Comparison of ENCODE assay signal across 8 cellular contexts in the genomic region with DNA sequence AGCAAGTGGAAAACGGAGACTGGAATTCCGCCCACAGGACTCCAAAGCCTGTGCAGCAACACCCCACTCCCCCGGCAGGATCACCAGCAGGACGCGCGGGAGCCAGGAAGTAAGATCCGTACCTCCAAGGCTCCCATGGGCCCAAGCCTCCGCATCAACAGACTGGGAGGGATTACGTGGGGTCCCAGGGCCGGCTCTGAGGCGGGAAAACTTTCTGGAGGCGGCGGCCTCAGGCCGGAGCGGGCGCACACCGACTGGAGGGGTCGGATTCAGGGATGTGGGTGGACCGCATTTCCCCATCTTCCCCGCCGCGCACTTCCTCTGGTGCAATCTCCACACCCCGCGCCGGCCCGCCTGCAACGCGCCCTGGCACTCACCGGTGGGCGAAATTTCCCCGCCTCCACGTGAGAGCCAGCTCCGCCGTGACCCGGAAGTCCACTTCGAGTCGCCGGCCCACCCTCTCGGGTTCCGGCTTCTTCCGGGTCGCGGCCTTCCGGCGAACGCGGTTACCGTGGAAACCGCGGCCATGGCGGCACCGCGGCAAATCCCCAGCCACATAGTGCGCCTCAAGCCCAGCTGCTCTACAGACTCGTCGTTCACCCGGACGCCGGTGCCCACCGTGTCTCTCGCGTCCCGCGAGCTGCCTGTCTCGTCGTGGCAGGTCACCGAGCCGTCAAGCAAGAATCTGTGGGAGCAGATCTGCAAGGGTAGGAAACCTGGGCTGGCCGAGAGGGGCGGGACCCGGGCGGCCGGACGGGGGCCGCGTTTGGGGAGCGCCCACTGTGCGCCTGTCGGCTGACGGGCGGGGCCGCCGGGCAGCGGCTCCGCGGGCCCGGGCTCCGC. TPM values are rescaled to one million over a fixed set of nuclear protein-coding genes. Genes with fewer than 3 reads are reported as not detected.
DNase-seq lines count a peak whose midpoint lies in the region; ATAC-seq, FAIRE-seq and TF ChIP-seq lines count a peak whose summit lies in the region.

A gene with protein sequence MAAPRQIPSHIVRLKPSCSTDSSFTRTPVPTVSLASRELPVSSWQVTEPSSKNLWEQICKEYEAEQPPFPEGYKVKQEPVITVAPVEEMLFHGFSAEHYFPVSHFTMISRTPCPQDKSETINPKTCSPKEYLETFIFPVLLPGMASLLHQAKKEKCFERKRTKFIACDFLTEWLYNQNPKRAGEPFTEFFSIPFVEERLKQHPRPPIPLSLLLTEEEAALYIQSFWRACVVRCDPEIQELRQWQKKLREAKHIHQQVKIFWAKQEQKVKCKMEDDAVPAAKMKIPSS (plus strand): TSS at position 491 of the 843 bp plus-strand sequence. CDS start 36 bp downstream, at position 527.
A gene with protein sequence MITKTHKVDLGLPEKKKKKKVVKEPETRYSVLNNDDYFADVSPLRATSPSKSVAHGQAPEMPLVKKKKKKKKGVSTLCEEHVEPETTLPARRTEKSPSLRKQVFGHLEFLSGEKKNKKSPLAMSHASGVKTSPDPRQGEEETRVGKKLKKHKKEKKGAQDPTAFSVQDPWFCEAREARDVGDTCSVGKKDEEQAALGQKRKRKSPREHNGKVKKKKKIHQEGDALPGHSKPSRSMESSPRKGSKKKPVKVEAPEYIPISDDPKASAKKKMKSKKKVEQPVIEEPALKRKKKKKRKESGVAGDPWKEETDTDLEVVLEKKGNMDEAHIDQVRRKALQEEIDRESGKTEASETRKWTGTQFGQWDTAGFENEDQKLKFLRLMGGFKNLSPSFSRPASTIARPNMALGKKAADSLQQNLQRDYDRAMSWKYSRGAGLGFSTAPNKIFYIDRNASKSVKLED (minus strand): TSS at position 447 of the 843 bp plus-strand sequence. CDS start 3,192 bp downstream, outside the sequence.

- peak within 1 kb of the TSS; percentile 88 to 95 for H3K4me3 Mint-ChIP-seq in CD14-positive monocyte
- H3K4me3 Mint-ChIP-seq in activated CD4-positive, alpha-beta memory T cell treated with anti-CD3 and anti-CD28 coated beads for 36 hours, result peak within 1 kb of the TSS; percentile 92

- peak; percentile 88 for FAIRE-seq in GM19239 (lab: Jason Lieb, UNC)

- CTCF ChIA-PET in activated CD4-positive, alpha-beta memory T cell treated with anti-CD3 and anti-CD28 coated beads for 36 hours (lab: Charles Lee), result interaction anchor here (0.6 to 1.7 kb wide), 5 partner anchors 13 to 216 kb away, joined by 3 to 8 read pairs (median 5); a partner anchor contains a TSS

- no peaks in the 10 kb centered on the region for H3K9me3 Mint-ChIP-seq in CD14-positive monocyte
- no peaks in the 10 kb centered on the region for H3K9me3 Mint-ChIP-seq in activated CD4-positive, alpha-beta memory T cell treated with anti-CD3 and anti-CD28 coated beads for 36 hours

- peaks cover 26% of the 10 kb centered on the region for H3K4me1 Mint-ChIP-seq in CD14-positive monocyte
- peaks cover 27% of the 10 kb centered on the region for H3K4me1 Mint-ChIP-seq in activated CD4-positive, alpha-beta memory T cell treated with anti-CD3 and anti-CD28 coated beads for 36 hours (ENCODE audit: low read depth)

- intact Hi-C loops in CD14-positive monocyte (cut with micrococcal nuclease) (loop anchor here in 1 of 2 donors (5.0 to 10.0 kb wide), 2 partner anchors 161 to 653 kb away; a partner anchor contains a TSS), right lobe of liver (cut with DNase I) (no loop called here)
- intact Hi-C loops in activated CD4-positive, alpha-beta memory T cell treated with anti-CD3 and anti-CD28 coated beads for 36 hours (cut with micrococcal nuclease), result loop anchor here (1.0 to 10.0 kb wide), 4 partner anchors 133 to 196 kb away; a partner anchor contains a TSS

- peaks cover 15 to 19% of the 10 kb centered on the region in 2 donors for H3K36me3 Mint-ChIP-seq in CD14-positive monocyte
- H3K36me3 Mint-ChIP-seq in activated CD4-positive, alpha-beta memory T cell treated with anti-CD3 and anti-CD28 coated beads for 36 hours, result peaks cover 17% of the 10 kb centered on the region

- TF ChIP-seq CTCF in CD14-positive monocyte (IDR thresholded peaks at IDR 0.05) (no peak), right lobe of liver (IDR thresholded peaks at IDR 0.05) (no peak)

- peak; percentile 95 for ATAC-seq in HG03439 (IDR thresholded peaks at IDR 0.05; ENCODE audit: unreplicated experiment)
- ATAC-seq in right lobe of liver, result peak; percentile 95 to 98 (median 98)

- H3K4me1 ChIP-seq in duodenal mucosa (ENCODE audit: control insufficient read depth in 1 of 2, insufficient read depth in 2 of 2, low read length in 2 of 2), result peaks cover 20 to 22% of the 10 kb centered on the region in 2 donors
- peaks cover 0 to 11% (median 3%) of the 10 kb centered on the region in 4 donors for H3K4me1 ChIP-seq in right lobe of liver

- H3K4me3 ChIP-seq in duodenal mucosa (ENCODE audit: low read depth in 1 of 2, low read length in 2 of 2), result peak within 1 kb of the TSS; percentile 90
- H3K4me3 ChIP-seq in right lobe of liver, result peak within 1 kb of the TSS; percentile 87 to 96 (median 94)

- H3K27me3 ChIP-seq in duodenal mucosa (ENCODE audit: control insufficient read depth in 1 of 2, insufficient read depth in 2 of 2, low read length in 2 of 2) (no peaks in the 10 kb centered on the region), right lobe of liver (no peaks in the 10 kb centered on the region)

- H3K36me3 ChIP-seq in duodenal mucosa (ENCODE audit: control insufficient read depth in 1 of 2, insufficient read depth in 2 of 2, low read length in 2 of 2) (peaks cover 0 to 12% of the 10 kb centered on the region in 2 donors), right lobe of liver (peaks cover 0 to 9% (median 0%) of the 10 kb centered on the region in 4 donors)

- peak; percentile 51 for TF ChIP-seq POLR2A in right lobe of liver (IDR thresholded peaks at IDR 0.05)

- H3K27ac ChIP-seq in duodenal mucosa (ENCODE audit: low read depth, low read length) (peak within 1 kb of the TSS; percentile 50), right lobe of liver (peak within 1 kb of the TSS; percentile 24 to 78 (median 31))

- H3K27ac Mint-ChIP-seq in CD14-positive monocyte, result peak within 1 kb of the TSS; percentile 10 to 85 (median 75)
- peak within 1 kb of the TSS; percentile 79 for H3K27ac Mint-ChIP-seq in activated CD4-positive, alpha-beta memory T cell treated with anti-CD3 and anti-CD28 coated beads for 36 hours

- peak within 1 kb of the TSS; percentile 62 to 67 for H3K9ac ChIP-seq in duodenal mucosa (ENCODE audit: low read depth in 1 of 2, low read length in 2 of 2)

- 0% methylated on average over 19 of the region's 88 CpGs for WGBS in right lobe of liver (ENCODE audit: insufficient coverage, low coverage, low lambda C conversion rate, missing lambda C conversion rate)

- H3K9me3 ChIP-seq in duodenal mucosa (ENCODE audit: control insufficient read depth in 1 of 2, low read length in 2 of 2) (no peaks in the 10 kb centered on the region), right lobe of liver (no peaks in the 10 kb centered on the region)

- POLR2A ChIA-PET in activated CD4-positive, alpha-beta memory T cell treated with anti-CD3 and anti-CD28 coated beads for 36 hours (lab: Charles Lee), result interaction anchor here (0.6 to 1.0 kb wide), 2 partner anchors 62 to 205 kb away, joined by 3 read pairs; no protein-coding TSS in a partner anchor

- H3K27me3 Mint-ChIP-seq in CD14-positive monocyte (ENCODE audit: low read depth in 3 of 3), result peaks cover 0 to 3% (median 0%) of the 10 kb centered on the region in 3 donors
- H3K27me3 Mint-ChIP-seq in activated CD4-positive, alpha-beta memory T cell treated with anti-CD3 and anti-CD28 coated beads for 36 hours, result no peaks in the 10 kb centered on the region

- DNase-seq in CD14-positive monocyte (ENCODE audit: low spot score), result peak; percentile 79
- peak; percentile 97 for DNase-seq in GM19239 (ENCODE audit: insufficient read length, low spot score)
- peak; percentile 48 to 94 for DNase-seq in NCI-H526 (lab: John Stamatoyannopoulos, UW)
- DNase-seq in activated CD4-positive, alpha-beta memory T cell treated with anti-CD3 and anti-CD28 coated beads for 36 hours, result peak; percentile 93
- peak; percentile 91 to 93 (median 92) for DNase-seq in right lobe of liver
- DNase-seq in stimulated activated CD4-positive, alpha-beta T cell treated with anti-CD3 and anti-CD28 coated beads, Interleukin-4, amount 100 ng/mL, for 24 hours, result peak; percentile 92

RNA-seq across cellular contexts. Expression of the first gene that starts in this region (rescaled TPM):
- under 1 TPM; 0.52 to 0.58 TPM for polyA plus RNA-seq in CD14-positive monocyte
- total RNA-seq in activated CD4-positive, alpha-beta memory T cell treated with anti-CD3 and anti-CD28 coated beads for 36 hours, result 1 to 10 TPM; 2.2 to 3.0 TPM
- 1 to 10 TPM; 2.0 to 4.7 (median 3.9) TPM for total RNA-seq in right lobe of liver

RNA-seq across cellular contexts. Expression of the second gene that starts in this region (rescaled TPM):
- 1 to 10 TPM; 1.5 to 2.4 TPM for polyA plus RNA-seq in CD14-positive monocyte
- 10 to 100 TPM; 24.3 to 26.4 TPM for total RNA-seq in activated CD4-positive, alpha-beta memory T cell treated with anti-CD3 and anti-CD28 coated beads for 36 hours
- total RNA-seq in right lobe of liver, result 1 to 10 TPM; 3.4 to 9.4 (median 7.3) TPM

Comparison
In these comparisons a context has a peak if more than half of its experiments do, and no peak if none do; other contexts are left out.
1. Peak in every context shown above with its lines: DNase-seq, ATAC-seq, H3K4me3 ChIP-seq and H3K27ac ChIP-seq.